8 cellular contexts compared by ENCODE assay signal in genomic region chr20:31547720-31548298, GRCh38. TPM values are rescaled to one million over a fixed set of nuclear protein-coding genes. Genes with fewer than 3 reads are reported as not detected.
DNase-seq lines count a peak whose midpoint lies in the region; ATAC-seq and TF ChIP-seq lines count a peak whose summit lies in the region.

No MANE protein-coding gene starts in this region.

- H3K9me3 Mint-ChIP-seq in CD14-positive monocyte (no peaks in the 10 kb centered on the region), endodermal cell (no peaks in the 10 kb centered on the region), neural crest cell (no peaks in the 10 kb centered on the region)

- WGBS in endodermal cell (ENCODE audit: insufficient coverage in 1 of 2, insufficient read length in 1 of 2), 2 experiments = 74 to 75% methylated on average over 4 to 5 of the region's 6 CpGs

- no peaks in the 10 kb centered on the region for H3K9me2 ChIP-seq in OCI-LY1 (ENCODE audit: low read depth, low read length)

- H3K9me3 ChIP-seq in OCI-LY1 (ENCODE audit: low read length) (no peaks in the 10 kb centered on the region), endodermal cell (ENCODE audit: control insufficient read depth, low read length) (no peaks in the 10 kb centered on the region)

- TF ChIP-seq CTCF in CD14-positive monocyte (IDR thresholded peaks at IDR 0.05) (no peak), OCI-LY1 (IDR thresholded peaks at IDR 0.05; ENCODE audit: low read length) (no peak), endodermal cell (conservative IDR thresholded peaks at IDR 0.05) (no peak), neural crest cell (conservative IDR thresholded peaks at IDR 0.05) (no peak)

- peak overlapping the region; percentile 74 for H3K27ac ChIP-seq in OCI-LY1 (ENCODE audit: low read depth, low read length, poor library complexity, severe bottlenecking)
- H3K27ac ChIP-seq in endodermal cell (ENCODE audit: low read depth, low read length) = peak overlapping the region; percentile 22

- peaks cover 13% of the 10 kb centered on the region for H3K79me2 ChIP-seq in OCI-LY1 (ENCODE audit: insufficient read depth, low read length)

- no peak overlapping the region for H2AFZ ChIP-seq in OCI-LY1 (ENCODE audit: low read length)

- peaks cover 79 to 98% of the 10 kb centered on the region in 2 donors for H3K36me3 Mint-ChIP-seq in CD14-positive monocyte
- peaks cover 78% of the 10 kb centered on the region for H3K36me3 Mint-ChIP-seq in endodermal cell (ENCODE audit: low read depth)
- H3K36me3 Mint-ChIP-seq in neural crest cell (ENCODE audit: low read depth) = peaks cover 13% of the 10 kb centered on the region

- H3K4me2 ChIP-seq in OCI-LY1 (ENCODE audit: low read length) = peak overlapping the region; percentile 96

- H3K27ac Mint-ChIP-seq in CD14-positive monocyte = peak overlapping the region; percentile 97 to 100 (median 99)
- peak overlapping the region; percentile 96 for H3K27ac Mint-ChIP-seq in endodermal cell
- H3K27ac Mint-ChIP-seq in neural crest cell (ENCODE audit: unreplicated experiment) = peak overlapping the region; percentile 99

- H3K4me1 ChIP-seq in OCI-LY1 (ENCODE audit: insufficient read depth, low read length, severe bottlenecking) (peaks cover 20% of the 10 kb centered on the region), endodermal cell (ENCODE audit: control insufficient read depth, insufficient read depth, low read length) (no peaks in the 10 kb centered on the region)

- DNase-seq in CD14-positive monocyte (ENCODE audit: low spot score) = no peak
- no peak for DNase-seq in endodermal cell
- no peak for DNase-seq in neural crest cell (ENCODE audit: low read depth, low spot score)
- no peak for DNase-seq in left lobe of liver (ENCODE audit: low spot score)
- no peak for DNase-seq in amygdala (lab: John Stamatoyannopoulos, UW)
- DNase-seq in NCI-H2227 (lab: John Stamatoyannopoulos, UW; ENCODE audit: unreplicated experiment) = no peak

- H3K9ac ChIP-seq in OCI-LY1 (ENCODE audit: low read length) (peak overlapping the region; percentile 91), endodermal cell (ENCODE audit: extremely low read depth, low read length, poor library complexity, severe bottlenecking) (peak overlapping the region; percentile 56)

- peak overlapping the region; percentile 77 to 88 for H3K4me3 Mint-ChIP-seq in CD14-positive monocyte
- peak overlapping the region; percentile 67 for H3K4me3 Mint-ChIP-seq in endodermal cell
- peak overlapping the region; percentile 95 for H3K4me3 Mint-ChIP-seq in neural crest cell

- H3K27me3 Mint-ChIP-seq in CD14-positive monocyte (ENCODE audit: low read depth in 3 of 3) (no peaks in the 10 kb centered on the region), endodermal cell (ENCODE audit: insufficient read depth) (no peaks in the 10 kb centered on the region), neural crest cell (ENCODE audit: low read depth) (no peaks in the 10 kb centered on the region)

- H3K36me3 ChIP-seq in OCI-LY1 (ENCODE audit: insufficient read depth, low read length) (peaks cover 72% of the 10 kb centered on the region), endodermal cell (ENCODE audit: control insufficient read depth, insufficient read depth, low read length) (peaks cover 64% of the 10 kb centered on the region)

- H3K4me3 ChIP-seq in OCI-LY1 (ENCODE audit: low read depth, low read length, poor library complexity, severe bottlenecking) (peak overlapping the region; percentile 77), endodermal cell (ENCODE audit: low read length) (peak overlapping the region; percentile 83)

- ATAC-seq in left lobe of liver (no peak), HG03045 (IDR thresholded peaks at IDR 0.05; ENCODE audit: unreplicated experiment) (no peak)

- intact Hi-C loops in CD14-positive monocyte (cut with micrococcal nuclease) = no loop called here

- no peaks in the 10 kb centered on the region for H4K20me1 ChIP-seq in OCI-LY1 (ENCODE audit: insufficient read depth, low read length)

- H3K27me3 ChIP-seq in OCI-LY1 (ENCODE audit: insufficient read depth, low read length) (no peaks in the 10 kb centered on the region), endodermal cell (ENCODE audit: control insufficient read depth, insufficient read depth, low read length, poor library complexity, severe bottlenecking) (no peaks in the 10 kb centered on the region)

- H3F3A ChIP-seq in OCI-LY1 (ENCODE audit: insufficient read depth, low read length) = no peaks in the 10 kb centered on the region

- H3K4me1 Mint-ChIP-seq in CD14-positive monocyte = peaks cover 20% of the 10 kb centered on the region
- no peaks in the 10 kb centered on the region for H3K4me1 Mint-ChIP-seq in endodermal cell
- peaks cover 33% of the 10 kb centered on the region for H3K4me1 Mint-ChIP-seq in neural crest cell

RNA-seq across cellular contexts. Expression of gene HM13, which starts 33.6 kb away (rescaled TPM):
- polyA plus RNA-seq in CD14-positive monocyte = 100 to 1,000 TPM; 320 to 329 TPM
- total RNA-seq in endodermal cell (100 to 1,000 TPM; 120 to 206 TPM), neural crest cell (179 and 185 TPM in 2 replicates), left lobe of liver (147 TPM)
- polyA plus RNA-seq in endodermal cell (2013, experiment 1 of 2) = 85.1 TPM
- 81.4 TPM for polyA plus RNA-seq in endodermal cell (2013, experiment 2 of 2)

RNA-seq across cellular contexts. Expression of gene ID1, which starts 57.3 kb away (rescaled TPM):
- 10 to 100 TPM in 1 of 2 donors, 1 to 10 TPM in 1; 3.9 to 12.5 TPM for polyA plus RNA-seq in CD14-positive monocyte
- total RNA-seq in endodermal cell (100 to 1,000 TPM; 380 to 447 TPM), neural crest cell (4.3 and 5.8 TPM in 2 replicates), left lobe of liver (37.2 TPM)
- polyA plus RNA-seq in endodermal cell (2013, experiment 1 of 2) = 223 TPM
- 194 TPM for polyA plus RNA-seq in endodermal cell (2013, experiment 2 of 2)
